In the genomic region with DNA sequence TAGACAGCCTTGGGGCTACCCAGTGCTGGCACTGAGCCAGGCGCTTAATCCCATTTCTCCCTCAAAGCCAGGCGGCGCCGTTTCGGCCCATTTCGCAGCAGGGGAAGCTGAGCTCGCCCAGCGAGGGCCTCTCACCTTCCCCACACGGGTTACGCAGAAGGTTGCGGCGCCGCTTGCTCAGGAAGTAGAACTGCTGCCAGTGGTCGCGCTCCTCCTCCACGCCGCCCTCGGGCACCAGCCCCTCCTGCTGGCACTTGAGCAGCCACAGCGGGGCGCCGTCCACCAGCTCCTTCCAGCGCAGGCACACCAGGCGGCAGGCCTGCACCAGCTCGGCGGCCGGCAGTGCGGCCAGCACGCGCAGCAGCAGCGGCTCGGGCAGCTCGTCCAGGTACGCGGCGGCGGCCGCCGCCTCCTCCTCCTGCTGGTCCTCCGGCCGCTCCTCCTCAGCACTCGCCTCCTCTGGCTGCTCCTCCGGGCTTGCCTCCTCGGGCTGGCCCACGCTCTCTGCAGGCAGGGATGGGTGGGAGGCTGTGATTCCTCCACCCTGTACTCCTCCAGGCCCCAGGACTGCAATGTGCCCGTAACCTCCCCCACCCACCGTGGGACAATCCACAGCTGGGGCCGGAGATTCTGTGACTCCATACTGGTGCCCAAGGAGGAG, we compare ENCODE assay signal across 8 cellular contexts. TPM values are rescaled to one million over a fixed set of nuclear protein-coding genes. Genes with fewer than 3 reads are reported as not detected.
DNase-seq lines count a peak whose midpoint lies in the region; ATAC-seq, FAIRE-seq and TF ChIP-seq lines count a peak whose summit lies in the region.

No MANE protein-coding gene starts in this region.

- peaks cover 20% of the 10 kb centered on the region for H3K4me1 Mint-ChIP-seq in activated CD4-positive, alpha-beta memory T cell treated with anti-CD3 and anti-CD28 coated beads for 36 hours (ENCODE audit: low read depth)

- CTCF ChIA-PET in activated CD4-positive, alpha-beta memory T cell treated with anti-CD3 and anti-CD28 coated beads for 36 hours (lab: Charles Lee) = interaction anchor here (0.9 to 7.4 kb wide), 29 partner anchors 8 to 613 kb away, joined by 3 to 100 read pairs (median 5); a partner anchor contains a TSS

- ATAC-seq in GM21515 (IDR thresholded peaks at IDR 0.05; ENCODE audit: unreplicated experiment) = no peak

- no peaks in the 10 kb centered on the region for H3K36me3 Mint-ChIP-seq in activated CD4-positive, alpha-beta memory T cell treated with anti-CD3 and anti-CD28 coated beads for 36 hours

- DNase-seq in GM12891 (ENCODE audit: insufficient read length, low spot score) (peak; percentile 70), NCI-H526 (lab: John Stamatoyannopoulos, UW) (peak; percentile 43 to 89), ecto neural progenitor cell (ENCODE audit: low spot score) (peak; percentile 82), lung microvascular endothelial cell (ENCODE audit: low read depth in 2 of 2) (peak; percentile 78 to 90), OCI-M2 (lab: John Stamatoyannopoulos, UW; ENCODE audit: unreplicated experiment) (no peak)
- peak; percentile 91 for DNase-seq in activated CD4-positive, alpha-beta memory T cell treated with anti-CD3 and anti-CD28 coated beads for 36 hours
- DNase-seq in stimulated activated CD8-positive, alpha-beta memory T cell treated with anti-CD3 and anti-CD28 coated beads, Interleukin-15, amount 100 ng/mL, for 1 hour (ENCODE audit: low read depth) = peak; percentile 54

- POLR2A ChIA-PET in activated CD4-positive, alpha-beta memory T cell treated with anti-CD3 and anti-CD28 coated beads for 36 hours (lab: Charles Lee) = interaction anchor here (0.6 to 2.5 kb wide), 7 partner anchors 8 to 258 kb away, joined by 3 to 14 read pairs (median 4); a partner anchor contains a TSS

- no peak overlapping the region for H3K27ac Mint-ChIP-seq in activated CD4-positive, alpha-beta memory T cell treated with anti-CD3 and anti-CD28 coated beads for 36 hours

- no peaks in the 10 kb centered on the region for H3K9me3 Mint-ChIP-seq in activated CD4-positive, alpha-beta memory T cell treated with anti-CD3 and anti-CD28 coated beads for 36 hours

- FAIRE-seq in GM12891 (lab: Jason Lieb, UNC) = peak; percentile 92

- H3K27me3 Mint-ChIP-seq in activated CD4-positive, alpha-beta memory T cell treated with anti-CD3 and anti-CD28 coated beads for 36 hours = no peaks in the 10 kb centered on the region

- H3K4me3 Mint-ChIP-seq in activated CD4-positive, alpha-beta memory T cell treated with anti-CD3 and anti-CD28 coated beads for 36 hours = peak overlapping the region; percentile 67

- intact Hi-C loops in activated CD4-positive, alpha-beta memory T cell treated with anti-CD3 and anti-CD28 coated beads for 36 hours (cut with micrococcal nuclease) = loop anchor here (1.0 to 5.0 kb wide), 3 partner anchors 69 to 157 kb away; a partner anchor contains a TSS

- no peak for TF ChIP-seq POLR2A in GM12891 (IDR thresholded peaks at IDR 0.05; ENCODE audit: low read depth, low read length)

TF ChIP-seq in GM12891, 5 proteins besides CTCF, POLR2A, EP300 and RAD21:
- TF ChIP-seq TAF1 (IDR thresholded peaks at IDR 0.05; ENCODE audit: low read depth, low read length) (no peak), POU2F2 (IDR thresholded peaks at IDR 0.05; ENCODE audit: low read depth, low read length) (no peak), SPI1 (IDR thresholded peaks at IDR 0.05; ENCODE audit: low read depth, low read length) (no peak), PAX5 (IDR thresholded peaks at IDR 0.05; ENCODE audit: insufficient read depth, low read length, severe bottlenecking) (no peak), POLR2AphosphoS5 (IDR thresholded peaks at IDR 0.05; ENCODE audit: low read depth, low read length) (no peak)

RNA-seq across cellular contexts. Expression of a gene that starts 3.8 kb away (rescaled TPM):
- polyA plus RNA-seq in GM12891 (2012; ENCODE audit: low read depth, missing spikeins) = 0.28 TPM
- total RNA-seq in activated CD4-positive, alpha-beta memory T cell treated with anti-CD3 and anti-CD28 coated beads for 36 hours = 1 to 10 TPM; 1.8 to 2.5 TPM
- 2.2 and 3.5 TPM in 2 replicates for total RNA-seq in lung microvascular endothelial cell

RNA-seq across cellular contexts. Expression of a gene that starts 4.2 kb away (rescaled TPM):
- 13.6 TPM for polyA plus RNA-seq in GM12891 (2012; ENCODE audit: low read depth, missing spikeins)
- total RNA-seq in activated CD4-positive, alpha-beta memory T cell treated with anti-CD3 and anti-CD28 coated beads for 36 hours = 10 to 100 TPM; 16.8 to 18.6 TPM
- total RNA-seq in lung microvascular endothelial cell = 7.4 and 9.9 TPM in 2 replicates

RNA-seq across cellular contexts. Expression of a gene that starts 13.5 kb away (rescaled TPM):
- polyA plus RNA-seq in GM12891 (2012; ENCODE audit: low read depth, missing spikeins) = 13.5 TPM
- total RNA-seq in activated CD4-positive, alpha-beta memory T cell treated with anti-CD3 and anti-CD28 coated beads for 36 hours = 10 to 100 TPM; 14.1 to 15.1 TPM
- 2.2 and 2.6 TPM in 2 replicates for total RNA-seq in lung microvascular endothelial cell

RNA-seq across cellular contexts. Expression of a gene that starts 30.5 kb away (rescaled TPM):
- polyA plus RNA-seq in GM12891 (2012; ENCODE audit: low read depth, missing spikeins) = 47.6 TPM
- 10 to 100 TPM; 88.5 to 93.2 TPM for total RNA-seq in activated CD4-positive, alpha-beta memory T cell treated with anti-CD3 and anti-CD28 coated beads for 36 hours
- total RNA-seq in lung microvascular endothelial cell = 23.0 and 27.7 TPM in 2 replicates

RNA-seq across cellular contexts. Expression of a gene that starts 41.0 kb away (rescaled TPM):
- polyA plus RNA-seq in GM12891 (2012; ENCODE audit: low read depth, missing spikeins) = 0.01 TPM
- total RNA-seq in activated CD4-positive, alpha-beta memory T cell treated with anti-CD3 and anti-CD28 coated beads for 36 hours = under 1 TPM; 0.05 to 0.07 TPM
- under 0.01 and 0.22 TPM in 2 replicates for total RNA-seq in lung microvascular endothelial cell
